In genomic region chr17:55388842-55389241, GRCh38 we compare ENCODE assay signal across 15 cellular contexts.
"Had no signal": no experiment of that assay in that cellular context is flagged by ENCODE, and none has a peak within 500 bp of the region (broad histone marks: within the 10 kb centered on the region; RNA-seq: fewer than 3 reads in every experiment).

No MANE protein-coding gene starts in this region.

- H3K27ac Mint-ChIP-seq: activated CD4-positive, alpha-beta memory T cell treated with anti-CD3 and anti-CD28 coated beads, Interleukin-2, amount 10 ng/mL, durations not matched to agents 7 days and 5 days; activated T-cell treated with anti-CD3 and anti-CD28 coated beads, Interleukin-2, amount 50 U/mL, for 24 hours; stimulated activated effector memory CD8-positive, alpha-beta T cell treated with anti-CD3 and anti-CD28 coated beads, Interleukin-12 subunit alpha, Interleukin-12 subunit beta, amount 100 ng/mL, for 72 hours; WTC11 had no signal

- H3K9me3 ChIP-seq: esophagus muscularis mucosa, ovary, tibial nerve, uterus had no signal

- ATAC-seq: stimulated activated effector memory CD8-positive, alpha-beta T cell treated with anti-CD3 and anti-CD28 coated beads, Interleukin-12 subunit alpha, Interleukin-12 subunit beta, amount 100 ng/mL, for 72 hours; WTC11 had no signal

- H3K27ac ChIP-seq: esophagus muscularis mucosa, ovary, uterus had no signal

- H3K4me3 ChIP-seq: esophagus muscularis mucosa, ovary, tibial nerve, uterus had no signal

- H3K27me3 Mint-ChIP-seq: activated CD4-positive, alpha-beta memory T cell treated with anti-CD3 and anti-CD28 coated beads, Interleukin-2, amount 10 ng/mL, durations not matched to agents 7 days and 5 days; activated T-cell treated with anti-CD3 and anti-CD28 coated beads, Interleukin-2, amount 50 U/mL, for 24 hours had no signal

- H3K4me1 ChIP-seq: uterus had no signal

- H3K36me3 ChIP-seq: ovary, uterus had no signal

- FAIRE-seq: kidney, TTC549 had no signal

- H3K4me1 Mint-ChIP-seq: activated CD4-positive, alpha-beta memory T cell treated with anti-CD3 and anti-CD28 coated beads, Interleukin-2, amount 10 ng/mL, durations not matched to agents 7 days and 5 days; stimulated activated effector memory CD8-positive, alpha-beta T cell treated with anti-CD3 and anti-CD28 coated beads, Interleukin-12 subunit alpha, Interleukin-12 subunit beta, amount 100 ng/mL, for 72 hours; WTC11 had no signal

- H3K27me3 ChIP-seq: esophagus muscularis mucosa, ovary, tibial nerve, uterus had no signal

- H3K9me3 Mint-ChIP-seq: activated CD4-positive, alpha-beta memory T cell treated with anti-CD3 and anti-CD28 coated beads, Interleukin-2, amount 10 ng/mL, durations not matched to agents 7 days and 5 days; activated T-cell treated with anti-CD3 and anti-CD28 coated beads, Interleukin-2, amount 50 U/mL, for 24 hours; nephron; stimulated activated effector memory CD8-positive, alpha-beta T cell treated with anti-CD3 and anti-CD28 coated beads, Interleukin-12 subunit alpha, Interleukin-12 subunit beta, amount 100 ng/mL, for 72 hours; WTC11 had no signal

- DNase-seq: activated CD4-positive, alpha-beta memory T cell treated with anti-CD3 and anti-CD28 coated beads, Interleukin-2, amount 10 ng/mL, durations not matched to agents 7 days and 5 days; activated CD4-positive, alpha-beta T cell treated with anti-CD3 and anti-CD28 coated beads for 4 hours; activated naive CD4-positive, alpha-beta T cell treated with anti-CD3 and anti-CD28 coated beads, Interleukin-2, amount 50 U/mL, for 16 hours; activated T-cell treated with anti-CD3 and anti-CD28 coated beads, Interleukin-2, amount 50 U/mL, for 24 hours; kidney; mesendoderm; ovary; stimulated activated CD4-positive, alpha-beta T cell treated with anti-CD3 and anti-CD28 coated beads, Interleukin-12 subunit alpha, Interleukin-12 subunit beta, amount 100 ng/mL, for 4 hours; uterus had no signal

- H3K4me3 Mint-ChIP-seq: activated CD4-positive, alpha-beta memory T cell treated with anti-CD3 and anti-CD28 coated beads, Interleukin-2, amount 10 ng/mL, durations not matched to agents 7 days and 5 days; activated T-cell treated with anti-CD3 and anti-CD28 coated beads, Interleukin-2, amount 50 U/mL, for 24 hours; nephron; stimulated activated effector memory CD8-positive, alpha-beta T cell treated with anti-CD3 and anti-CD28 coated beads, Interleukin-12 subunit alpha, Interleukin-12 subunit beta, amount 100 ng/mL, for 72 hours; WTC11 had no signal
